1 cellular context compared by ENCODE assay signal in the genomic region with DNA sequence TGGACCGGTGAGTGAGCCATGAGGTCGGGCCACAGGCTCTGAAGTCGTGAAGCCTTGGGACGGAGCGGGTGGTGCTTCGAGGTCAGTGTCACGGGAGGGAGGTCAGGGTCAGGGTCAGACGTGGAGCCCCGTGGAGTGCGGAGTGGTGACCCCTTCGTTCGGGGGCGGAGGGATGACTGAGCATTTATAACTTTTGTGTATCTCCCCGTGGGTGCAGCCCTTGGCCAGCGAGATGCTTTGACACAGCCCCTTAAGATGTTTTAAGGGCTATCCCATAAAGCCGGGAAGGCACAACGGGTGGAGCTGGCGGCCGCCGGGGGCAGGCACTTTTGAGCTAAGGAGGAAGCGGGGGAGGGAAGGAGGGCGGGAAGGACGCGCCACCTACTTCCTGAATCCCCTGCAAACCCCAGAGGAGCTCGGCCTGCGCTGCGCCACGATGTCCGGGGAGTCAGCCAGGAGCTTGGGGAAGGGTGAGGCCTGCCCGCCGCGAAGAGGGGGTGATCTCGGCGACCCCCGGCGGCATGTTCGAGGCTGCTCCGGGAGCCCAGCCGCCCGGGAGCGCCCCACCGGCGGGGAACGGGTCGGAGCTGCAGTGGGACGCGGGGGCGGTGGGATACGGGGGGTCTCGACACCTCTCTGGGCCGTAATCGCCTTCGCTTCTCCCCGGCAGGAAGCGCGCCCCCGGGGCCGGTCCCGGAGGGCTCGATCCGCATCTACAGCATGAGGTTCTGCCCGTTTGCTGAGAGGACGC.
TF ChIP-seq lines count a peak whose summit lies in the region.

A gene (plus strand): TSS at position 400 of the 751 bp plus-strand sequence. CDS start 37 bp downstream, at position 437.

TF ChIP-seq in WTC11, 78 proteins besides CTCF, POLR2A, EP300 and RAD21 (continued from another document):
- TF ChIP-seq, protein P1, sequence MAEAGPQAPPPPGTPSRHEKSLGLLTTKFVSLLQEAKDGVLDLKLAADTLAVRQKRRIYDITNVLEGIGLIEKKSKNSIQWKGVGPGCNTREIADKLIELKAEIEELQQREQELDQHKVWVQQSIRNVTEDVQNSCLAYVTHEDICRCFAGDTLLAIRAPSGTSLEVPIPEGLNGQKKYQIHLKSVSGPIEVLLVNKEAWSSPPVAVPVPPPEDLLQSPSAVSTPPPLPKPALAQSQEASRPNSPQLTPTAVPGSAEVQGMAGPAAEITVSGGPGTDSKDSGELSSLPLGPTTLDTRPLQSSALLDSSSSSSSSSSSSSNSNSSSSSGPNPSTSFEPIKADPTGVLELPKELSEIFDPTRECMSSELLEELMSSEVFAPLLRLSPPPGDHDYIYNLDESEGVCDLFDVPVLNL (CRISPR knock-in tag; IDR thresholded peaks at IDR 0.05; ENCODE audit: borderline replicate concordance, low read depth) = no peak; the same call in 1 of the 2 replicates
- no peak for TF ChIP-seq RORB (CRISPR knock-in tag; IDR thresholded peaks at IDR 0.05)
- TF ChIP-seq, protein P2, sequence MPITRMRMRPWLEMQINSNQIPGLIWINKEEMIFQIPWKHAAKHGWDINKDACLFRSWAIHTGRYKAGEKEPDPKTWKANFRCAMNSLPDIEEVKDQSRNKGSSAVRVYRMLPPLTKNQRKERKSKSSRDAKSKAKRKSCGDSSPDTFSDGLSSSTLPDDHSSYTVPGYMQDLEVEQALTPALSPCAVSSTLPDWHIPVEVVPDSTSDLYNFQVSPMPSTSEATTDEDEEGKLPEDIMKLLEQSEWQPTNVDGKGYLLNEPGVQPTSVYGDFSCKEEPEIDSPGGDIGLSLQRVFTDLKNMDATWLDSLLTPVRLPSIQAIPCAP (CRISPR knock-in tag; IDR thresholded peaks at IDR 0.05) = no peak
- TF ChIP-seq NFYB (CRISPR knock-in tag; conservative IDR thresholded peaks at IDR 0.05; ENCODE audit: low read depth) = no peak
- no peak for TF ChIP-seq ZNF396 (CRISPR knock-in tag; IDR thresholded peaks at IDR 0.05; ENCODE audit: borderline replicate concordance)
- TF ChIP-seq, protein P3, sequence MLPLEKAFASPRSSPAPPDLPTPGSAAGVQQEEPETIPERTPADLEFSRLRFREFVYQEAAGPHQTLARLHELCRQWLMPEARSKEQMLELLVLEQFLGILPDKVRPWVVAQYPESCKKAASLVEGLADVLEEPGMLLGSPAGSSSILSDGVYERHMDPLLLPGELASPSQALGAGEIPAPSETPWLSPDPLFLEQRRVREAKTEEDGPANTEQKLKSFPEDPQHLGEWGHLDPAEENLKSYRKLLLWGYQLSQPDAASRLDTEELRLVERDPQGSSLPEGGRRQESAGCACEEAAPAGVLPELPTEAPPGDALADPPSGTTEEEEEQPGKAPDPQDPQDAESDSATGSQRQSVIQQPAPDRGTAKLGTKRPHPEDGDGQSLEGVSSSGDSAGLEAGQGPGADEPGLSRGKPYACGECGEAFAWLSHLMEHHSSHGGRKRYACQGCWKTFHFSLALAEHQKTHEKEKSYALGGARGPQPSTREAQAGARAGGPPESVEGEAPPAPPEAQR (CRISPR knock-in tag; IDR thresholded peaks at IDR 0.05) = no peak
- TF ChIP-seq, protein P4, sequence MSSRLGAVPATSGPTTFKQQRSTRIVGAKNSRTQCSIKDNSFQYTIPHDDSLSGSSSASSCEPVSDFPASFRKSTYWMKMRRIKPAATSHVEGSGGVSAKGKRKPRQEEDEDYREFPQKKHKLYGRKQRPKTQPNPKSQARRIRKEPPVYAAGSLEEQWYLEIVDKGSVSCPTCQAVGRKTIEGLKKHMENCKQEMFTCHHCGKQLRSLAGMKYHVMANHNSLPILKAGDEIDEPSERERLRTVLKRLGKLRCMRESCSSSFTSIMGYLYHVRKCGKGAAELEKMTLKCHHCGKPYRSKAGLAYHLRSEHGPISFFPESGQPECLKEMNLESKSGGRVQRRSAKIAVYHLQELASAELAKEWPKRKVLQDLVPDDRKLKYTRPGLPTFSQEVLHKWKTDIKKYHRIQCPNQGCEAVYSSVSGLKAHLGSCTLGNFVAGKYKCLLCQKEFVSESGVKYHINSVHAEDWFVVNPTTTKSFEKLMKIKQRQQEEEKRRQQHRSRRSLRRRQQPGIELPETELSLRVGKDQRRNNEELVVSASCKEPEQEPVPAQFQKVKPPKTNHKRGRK (CRISPR knock-in tag; IDR thresholded peaks at IDR 0.05; ENCODE audit: borderline replicate concordance) = no peak
- TF ChIP-seq, protein P5, sequence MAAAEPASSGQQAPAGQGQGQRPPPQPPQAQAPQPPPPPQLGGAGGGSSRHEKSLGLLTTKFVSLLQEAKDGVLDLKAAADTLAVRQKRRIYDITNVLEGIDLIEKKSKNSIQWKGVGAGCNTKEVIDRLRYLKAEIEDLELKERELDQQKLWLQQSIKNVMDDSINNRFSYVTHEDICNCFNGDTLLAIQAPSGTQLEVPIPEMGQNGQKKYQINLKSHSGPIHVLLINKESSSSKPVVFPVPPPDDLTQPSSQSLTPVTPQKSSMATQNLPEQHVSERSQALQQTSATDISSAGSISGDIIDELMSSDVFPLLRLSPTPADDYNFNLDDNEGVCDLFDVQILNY (CRISPR knock-in tag; IDR thresholded peaks at IDR 0.05) = peak; percentile 72; the same call in 1 of the 2 replicates
- TF ChIP-seq FOXJ3 (CRISPR knock-in tag; IDR thresholded peaks at IDR 0.05; ENCODE audit: borderline replicate concordance) = no peak
- TF ChIP-seq, protein P6, sequence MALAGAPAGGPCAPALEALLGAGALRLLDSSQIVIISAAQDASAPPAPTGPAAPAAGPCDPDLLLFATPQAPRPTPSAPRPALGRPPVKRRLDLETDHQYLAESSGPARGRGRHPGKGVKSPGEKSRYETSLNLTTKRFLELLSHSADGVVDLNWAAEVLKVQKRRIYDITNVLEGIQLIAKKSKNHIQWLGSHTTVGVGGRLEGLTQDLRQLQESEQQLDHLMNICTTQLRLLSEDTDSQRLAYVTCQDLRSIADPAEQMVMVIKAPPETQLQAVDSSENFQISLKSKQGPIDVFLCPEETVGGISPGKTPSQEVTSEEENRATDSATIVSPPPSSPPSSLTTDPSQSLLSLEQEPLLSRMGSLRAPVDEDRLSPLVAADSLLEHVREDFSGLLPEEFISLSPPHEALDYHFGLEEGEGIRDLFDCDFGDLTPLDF (CRISPR knock-in tag; IDR thresholded peaks at IDR 0.05) = peak; percentile 41; the same call in 1 of the 2 replicates
- no peak for TF ChIP-seq TP53 (CRISPR knock-in tag; IDR thresholded peaks at IDR 0.05)
- TF ChIP-seq, protein P7, sequence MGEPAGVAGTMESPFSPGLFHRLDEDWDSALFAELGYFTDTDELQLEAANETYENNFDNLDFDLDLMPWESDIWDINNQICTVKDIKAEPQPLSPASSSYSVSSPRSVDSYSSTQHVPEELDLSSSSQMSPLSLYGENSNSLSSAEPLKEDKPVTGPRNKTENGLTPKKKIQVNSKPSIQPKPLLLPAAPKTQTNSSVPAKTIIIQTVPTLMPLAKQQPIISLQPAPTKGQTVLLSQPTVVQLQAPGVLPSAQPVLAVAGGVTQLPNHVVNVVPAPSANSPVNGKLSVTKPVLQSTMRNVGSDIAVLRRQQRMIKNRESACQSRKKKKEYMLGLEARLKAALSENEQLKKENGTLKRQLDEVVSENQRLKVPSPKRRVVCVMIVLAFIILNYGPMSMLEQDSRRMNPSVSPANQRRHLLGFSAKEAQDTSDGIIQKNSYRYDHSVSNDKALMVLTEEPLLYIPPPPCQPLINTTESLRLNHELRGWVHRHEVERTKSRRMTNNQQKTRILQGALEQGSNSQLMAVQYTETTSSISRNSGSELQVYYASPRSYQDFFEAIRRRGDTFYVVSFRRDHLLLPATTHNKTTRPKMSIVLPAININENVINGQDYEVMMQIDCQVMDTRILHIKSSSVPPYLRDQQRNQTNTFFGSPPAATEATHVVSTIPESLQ (CRISPR knock-in tag; IDR thresholded peaks at IDR 0.05) = no peak
- TF ChIP-seq, protein P8, sequence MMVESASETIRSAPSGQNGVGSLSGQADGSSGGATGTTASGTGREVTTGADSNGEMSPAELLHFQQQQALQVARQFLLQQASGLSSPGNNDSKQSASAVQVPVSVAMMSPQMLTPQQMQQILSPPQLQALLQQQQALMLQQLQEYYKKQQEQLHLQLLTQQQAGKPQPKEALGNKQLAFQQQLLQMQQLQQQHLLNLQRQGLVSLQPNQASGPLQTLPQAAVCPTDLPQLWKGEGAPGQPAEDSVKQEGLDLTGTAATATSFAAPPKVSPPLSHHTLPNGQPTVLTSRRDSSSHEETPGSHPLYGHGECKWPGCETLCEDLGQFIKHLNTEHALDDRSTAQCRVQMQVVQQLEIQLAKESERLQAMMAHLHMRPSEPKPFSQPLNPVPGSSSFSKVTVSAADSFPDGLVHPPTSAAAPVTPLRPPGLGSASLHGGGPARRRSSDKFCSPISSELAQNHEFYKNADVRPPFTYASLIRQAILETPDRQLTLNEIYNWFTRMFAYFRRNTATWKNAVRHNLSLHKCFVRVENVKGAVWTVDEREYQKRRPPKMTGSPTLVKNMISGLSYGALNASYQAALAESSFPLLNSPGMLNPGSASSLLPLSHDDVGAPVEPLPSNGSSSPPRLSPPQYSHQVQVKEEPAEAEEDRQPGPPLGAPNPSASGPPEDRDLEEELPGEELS (CRISPR knock-in tag; IDR thresholded peaks at IDR 0.05) = no peak; the same call in 1 of the 2 replicates
- no peak for TF ChIP-seq IRF2 (CRISPR knock-in tag; IDR thresholded peaks at IDR 0.05; ENCODE audit: borderline replicate concordance, low read depth)
- no peak for TF ChIP-seq NR3C1 (CRISPR knock-in tag; conservative IDR thresholded peaks at IDR 0.05; ENCODE audit: low read depth)
- TF ChIP-seq, protein P9, sequence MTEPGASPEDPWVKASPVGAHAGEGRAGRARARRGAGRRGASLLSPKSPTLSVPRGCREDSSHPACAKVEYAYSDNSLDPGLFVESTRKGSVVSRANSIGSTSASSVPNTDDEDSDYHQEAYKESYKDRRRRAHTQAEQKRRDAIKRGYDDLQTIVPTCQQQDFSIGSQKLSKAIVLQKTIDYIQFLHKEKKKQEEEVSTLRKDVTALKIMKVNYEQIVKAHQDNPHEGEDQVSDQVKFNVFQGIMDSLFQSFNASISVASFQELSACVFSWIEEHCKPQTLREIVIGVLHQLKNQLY (CRISPR knock-in tag; IDR thresholded peaks at IDR 0.05) = no peak
- TF ChIP-seq CBFB (CRISPR knock-in tag; IDR thresholded peaks at IDR 0.05; ENCODE audit: low read depth) = 0 out of 2 replicates have a peak, but pooled peaks have one; percentile 41
- TF ChIP-seq, protein P10, sequence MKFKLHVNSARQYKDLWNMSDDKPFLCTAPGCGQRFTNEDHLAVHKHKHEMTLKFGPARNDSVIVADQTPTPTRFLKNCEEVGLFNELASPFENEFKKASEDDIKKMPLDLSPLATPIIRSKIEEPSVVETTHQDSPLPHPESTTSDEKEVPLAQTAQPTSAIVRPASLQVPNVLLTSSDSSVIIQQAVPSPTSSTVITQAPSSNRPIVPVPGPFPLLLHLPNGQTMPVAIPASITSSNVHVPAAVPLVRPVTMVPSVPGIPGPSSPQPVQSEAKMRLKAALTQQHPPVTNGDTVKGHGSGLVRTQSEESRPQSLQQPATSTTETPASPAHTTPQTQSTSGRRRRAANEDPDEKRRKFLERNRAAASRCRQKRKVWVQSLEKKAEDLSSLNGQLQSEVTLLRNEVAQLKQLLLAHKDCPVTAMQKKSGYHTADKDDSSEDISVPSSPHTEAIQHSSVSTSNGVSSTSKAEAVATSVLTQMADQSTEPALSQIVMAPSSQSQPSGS (CRISPR knock-in tag; IDR thresholded peaks at IDR 0.05; ENCODE audit: borderline replicate concordance, low read depth) = no peak
- TF ChIP-seq ZNF416 (CRISPR knock-in tag; IDR thresholded peaks at IDR 0.05) = no peak
- TF ChIP-seq JUN (CRISPR knock-in tag; IDR thresholded peaks at IDR 0.05) = no peak
